ENCODE assay signal across 33 cellular contexts in genomic region chr19:28886708-28887107, GRCh38.
"Had no signal": no experiment of that assay in that cellular context is flagged by ENCODE, and none has a peak within 500 bp of the region (broad histone marks: within the 10 kb centered on the region; RNA-seq: fewer than 3 reads in every experiment).

No MANE protein-coding gene starts in this region.

- H3K27ac Mint-ChIP-seq: activated CD4-positive, alpha-beta T cell treated with anti-CD3 and anti-CD28 coated beads, Interleukin-2, amount 10 ng/mL, durations not matched to agents 7 days and 5 days; activated CD8-positive, alpha-beta T cell treated with anti-CD3 and anti-CD28 coated beads, Interleukin-2, amount 10 ng/mL, durations not matched to agents 7 days and 5 days; activated naive CD4-positive, alpha-beta T cell treated with anti-CD3 and anti-CD28 coated beads, Interleukin-2, amount 50 U/mL, for 24 hours; activated naive CD8-positive, alpha-beta T cell treated with anti-CD3 and anti-CD28 coated beads, Interleukin-2, amount 10 ng/mL, durations not matched to agents 7 days and 5 days; activated T-cell treated with anti-CD3 and anti-CD28 coated beads, Interleukin-2, amount 50 U/mL, for 24 hours; activated T-helper 2 cell treated with anti-CD3 and anti-CD28 coated beads, Interferon-gamma antibody, Interleukin-2, Interleukin-4, amounts not matched to agents 10 μg/mL and 5 μg/mL and 100 μg/mL, durations not matched to agents 14 hours and 24 hours and 36 hours had no signal

- H3K4me1 Mint-ChIP-seq: activated CD4-positive, alpha-beta T cell treated with anti-CD3 and anti-CD28 coated beads, Interleukin-2, amount 10 ng/mL, durations not matched to agents 7 days and 5 days; activated naive CD4-positive, alpha-beta T cell treated with anti-CD3 and anti-CD28 coated beads, Interleukin-2, amount 50 U/mL, for 24 hours; activated naive CD8-positive, alpha-beta T cell treated with anti-CD3 and anti-CD28 coated beads, Interleukin-2, amount 10 ng/mL, durations not matched to agents 7 days and 5 days; central memory CD8-positive, alpha-beta T cell had no signal

- H3K27ac ChIP-seq: ascending aorta, cardiac muscle cell, PC-9, RWPE1, WERI-Rb-1 had no signal

- H3K4me3 ChIP-seq: ascending aorta, cardiac muscle cell, PC-9 had no signal

- H3K4me1 ChIP-seq: ascending aorta had no signal

- H3K4me2 ChIP-seq: PC-9 had no signal

- H3K36me3 ChIP-seq: ascending aorta, cardiac muscle cell, WERI-Rb-1 had no signal

- H2AFZ ChIP-seq: PC-9 had no signal

- H3K27me3 Mint-ChIP-seq: activated CD4-positive, alpha-beta T cell treated with anti-CD3 and anti-CD28 coated beads, Interleukin-2, amount 10 ng/mL, durations not matched to agents 7 days and 5 days; activated naive CD8-positive, alpha-beta T cell treated with anti-CD3 and anti-CD28 coated beads, Interleukin-2, amount 10 ng/mL, durations not matched to agents 7 days and 5 days had no signal

- DNase-seq: activated CD4-positive, alpha-beta T cell treated with anti-CD3 and anti-CD28 coated beads, Interleukin-2, amount 10 ng/mL, durations not matched to agents 7 days and 5 days; activated CD4-positive, alpha-beta T cell treated with anti-CD3 and anti-CD28 coated beads, Interleukin-2, amount 50 U/mL, for 48 hours; activated CD8-positive, alpha-beta T cell treated with anti-CD3 and anti-CD28 coated beads, Interleukin-2, amount 10 ng/mL, durations not matched to agents 7 days and 5 days; activated gamma-delta T cell; activated naive CD4-positive, alpha-beta T cell treated with Interleukin-2 at 50 U/mL for 16 hours; activated naive CD8-positive, alpha-beta T cell treated with anti-CD3 and anti-CD28 coated beads, Interleukin-2, amount 10 ng/mL, durations not matched to agents 7 days and 5 days; activated T-cell treated with anti-CD3 and anti-CD28 coated beads, Interleukin-2, amount 50 U/mL, for 24 hours; amygdala; Karpas-422; NCI-H1092 treated with DMSO at 0.1 percent for 48 hours; NCI-H1417; NCI-H146; NCI-H187; NCI-H2029 treated with DMSO at 0.1 percent for 48 hours; NCI-H2107; NCI-H2171; NCI-H510A; NCI-H526; NCI-H748 treated with DMSO at 0.1 percent for 48 hours; NK-92 treated with Interleukin-12 subunit alpha and Interleukin-12 subunit beta, amount 100 ng/mL, for 24 hours; PC-9; SW 1271; T-helper 1 cell; T-helper 2 cell; T-helper 9 cell; WERI-Rb-1 had no signal

- H3K9me3 Mint-ChIP-seq: activated CD4-positive, alpha-beta T cell treated with anti-CD3 and anti-CD28 coated beads, Interleukin-2, amount 10 ng/mL, durations not matched to agents 7 days and 5 days; activated naive CD4-positive, alpha-beta T cell treated with anti-CD3 and anti-CD28 coated beads, Interleukin-2, amount 50 U/mL, for 24 hours; activated naive CD8-positive, alpha-beta T cell treated with anti-CD3 and anti-CD28 coated beads, Interleukin-2, amount 10 ng/mL, durations not matched to agents 7 days and 5 days; activated T-cell treated with anti-CD3 and anti-CD28 coated beads, Interleukin-2, amount 50 U/mL, for 24 hours; activated T-helper 2 cell treated with anti-CD3 and anti-CD28 coated beads, Interferon-gamma antibody, Interleukin-2, Interleukin-4, amounts not matched to agents 10 μg/mL and 5 μg/mL and 100 μg/mL, durations not matched to agents 14 hours and 24 hours and 36 hours; central memory CD8-positive, alpha-beta T cell had no signal

- H3K4me3 Mint-ChIP-seq: activated CD4-positive, alpha-beta T cell treated with anti-CD3 and anti-CD28 coated beads, Interleukin-2, amount 10 ng/mL, durations not matched to agents 7 days and 5 days; activated CD8-positive, alpha-beta T cell treated with anti-CD3 and anti-CD28 coated beads, Interleukin-2, amount 10 ng/mL, durations not matched to agents 7 days and 5 days; activated naive CD4-positive, alpha-beta T cell treated with anti-CD3 and anti-CD28 coated beads, Interleukin-2, amount 50 U/mL, for 24 hours; activated naive CD8-positive, alpha-beta T cell treated with anti-CD3 and anti-CD28 coated beads, Interleukin-2, amount 10 ng/mL, durations not matched to agents 7 days and 5 days; activated T-cell treated with anti-CD3 and anti-CD28 coated beads, Interleukin-2, amount 50 U/mL, for 24 hours; central memory CD8-positive, alpha-beta T cell had no signal

- H3K9me3 ChIP-seq: ascending aorta had no signal

- H3K36me3 Mint-ChIP-seq: activated naive CD4-positive, alpha-beta T cell treated with anti-CD3 and anti-CD28 coated beads, Interleukin-2, amount 50 U/mL, for 24 hours; activated naive CD8-positive, alpha-beta T cell treated with anti-CD3 and anti-CD28 coated beads, Interleukin-2, amount 10 ng/mL, durations not matched to agents 7 days and 5 days had no signal

- H3K27me3 ChIP-seq: ascending aorta, cardiac muscle cell had no signal

- ATAC-seq: activated CD8-positive, alpha-beta T cell treated with anti-CD3 and anti-CD28 coated beads, Interleukin-2, amount 10 ng/mL, durations not matched to agents 7 days and 5 days; Right ventricle myocardium inferior had no signal
